In genomic region chr16:71564377-71564967, GRCh38 we compare ENCODE assay signal across 8 cellular contexts. TPM values are rescaled to one million over a fixed set of nuclear protein-coding genes. Genes with fewer than 3 reads are reported as not detected.
DNase-seq lines count a peak whose midpoint lies in the region; ATAC-seq, FAIRE-seq and TF ChIP-seq lines count a peak whose summit lies in the region.

No MANE protein-coding gene starts in this region.

- H3K27me3 ChIP-seq in heart left ventricle (peaks cover 0 to 3% (median 0%) of the 10 kb centered on the region in 9 donors), testis (no peaks in the 10 kb centered on the region)

- H3K9me3 ChIP-seq in heart left ventricle: peaks cover 0 to 22% (median 2%) of the 10 kb centered on the region in 12 donors
- no peaks in the 10 kb centered on the region for H3K9me3 ChIP-seq in kidney (ENCODE audit: control insufficient read depth in 1 of 2, low read length in 2 of 2)
- no peaks in the 10 kb centered on the region for H3K9me3 ChIP-seq in testis

- no peak for DNase-seq in heart left ventricle
- DNase-seq in Right ventricle myocardium inferior (ENCODE audit: missing footprints): no peak
- DNase-seq in activated naive CD4-positive, alpha-beta T cell treated with anti-CD3 and anti-CD28 coated beads, Interleukin-2, amount 50 U/mL, for 72 hours (ENCODE audit: low spot score in 2 of 2): no peak
- DNase-seq in kidney: no peak
- DNase-seq in testis: peak; percentile 16
- no peak for DNase-seq in GDM1 (lab: John Stamatoyannopoulos, UW)

- H3K36me3 ChIP-seq in heart left ventricle (no peaks in the 10 kb centered on the region), kidney (ENCODE audit: control insufficient read depth in 1 of 2, insufficient read depth in 2 of 2, low read length in 2 of 2) (no peaks in the 10 kb centered on the region), testis (ENCODE audit: low read depth, missing control alignments) (no peaks in the 10 kb centered on the region)

- TF ChIP-seq CTCF in heart left ventricle (IDR thresholded peaks at IDR 0.05): no peak
- no peak for TF ChIP-seq CTCF in kidney (IDR thresholded peaks at IDR 0.05; ENCODE audit: borderline replicate concordance, extremely low read depth, insufficient read depth)
- TF ChIP-seq CTCF in testis (IDR thresholded peaks at IDR 0.05): no peak

- H3K36me3 Mint-ChIP-seq in activated naive CD4-positive, alpha-beta T cell treated with anti-CD3 and anti-CD28 coated beads, Interleukin-2, amount 50 U/mL, for 72 hours: peaks cover 0 to 5% of the 10 kb centered on the region in 2 donors

- ATAC-seq in heart left ventricle (peak in 1 of 4 donors; percentile 10), Right ventricle myocardium inferior (no peak), HG03342 (IDR thresholded peaks at IDR 0.05; ENCODE audit: unreplicated experiment) (peak; percentile 90), HG03521 (IDR thresholded peaks at IDR 0.05; ENCODE audit: unreplicated experiment) (no peak)
- ATAC-seq in activated naive CD4-positive, alpha-beta T cell treated with anti-CD3 and anti-CD28 coated beads, Interleukin-2, amount 50 U/mL, for 72 hours: no peak

- H3K4me3 ChIP-seq in heart left ventricle: peak overlapping the region; percentile 24 to 93 (median 60)
- H3K4me3 ChIP-seq in kidney (ENCODE audit: low read length in 2 of 2): peak overlapping the region; percentile 70 to 87
- peak overlapping the region; percentile 65 to 67 for H3K4me3 ChIP-seq in testis

- H3K9ac ChIP-seq in kidney (ENCODE audit: low read length in 2 of 2): peak overlapping the region in 1 of 2 donors; percentile 80

- no peak for FAIRE-seq in kidney (lab: Jason Lieb, UNC)

- intact Hi-C loops in heart left ventricle (cut with DNase I): no loop called here
- intact Hi-C loops in Right ventricle myocardium inferior (cut with DNase I): no loop called here
- intact Hi-C loops in kidney (cut with DNase I): no loop called here
- intact Hi-C loops in testis (cut with DNase I; ENCODE audit: low total_unique reads): no loop called here

- peaks cover 0 to 14% (median 2%) of the 10 kb centered on the region in 12 donors for H3K4me1 ChIP-seq in heart left ventricle
- H3K4me1 ChIP-seq in kidney (ENCODE audit: control insufficient read depth in 1 of 2, insufficient read depth in 1 of 2, low read depth in 1 of 2, low read length in 2 of 2): peaks cover 0 to 7% of the 10 kb centered on the region in 2 donors
- H3K4me1 ChIP-seq in testis: no peaks in the 10 kb centered on the region

- WGBS in heart left ventricle, 4 donors: 11 to 14% (median 13%) methylated on average over 19 of the region's 19 CpGs
- 5 to 8% methylated on average over 19 of the region's 19 CpGs for WGBS in testis, 2 donors

- H3K27ac ChIP-seq in heart left ventricle: peak overlapping the region in 7 of 12 donors; percentile 3 to 67 (median 43)
- H3K27ac ChIP-seq in kidney (ENCODE audit: low read depth in 2 of 2, low read length in 2 of 2): peak overlapping the region; percentile 75 to 77
- peak overlapping the region; percentile 12 to 59 for H3K27ac ChIP-seq in testis

- peaks cover 4 to 9% of the 10 kb centered on the region in 2 donors for H3K9me3 Mint-ChIP-seq in activated naive CD4-positive, alpha-beta T cell treated with anti-CD3 and anti-CD28 coated beads, Interleukin-2, amount 50 U/mL, for 72 hours

- H3K27ac Mint-ChIP-seq in activated naive CD4-positive, alpha-beta T cell treated with anti-CD3 and anti-CD28 coated beads, Interleukin-2, amount 50 U/mL, for 72 hours: peak overlapping the region; percentile 94 to 95

- TF ChIP-seq POLR2A in heart left ventricle (IDR thresholded peaks at IDR 0.05): no peak
- TF ChIP-seq POLR2A in testis (IDR thresholded peaks at IDR 0.05): no peak

RNA-seq across cellular contexts. Expression of gene TAT, which starts 12.4 kb away (rescaled TPM):
- under 1 TPM in 2 of 9 donors, not detected in 7; 0.05 to 0.50 TPM for total RNA-seq in heart left ventricle
- not detected for polyA plus RNA-seq in heart left ventricle
- not detected for total RNA-seq in Right ventricle myocardium inferior
- total RNA-seq in activated naive CD4-positive, alpha-beta T cell treated with anti-CD3 and anti-CD28 coated beads, Interleukin-2, amount 50 U/mL, for 72 hours: not detected
- total RNA-seq in kidney: not detected
- not detected for polyA plus RNA-seq in kidney (ENCODE audit: insufficient read depth, low read depth, low replicate concordance)
- total RNA-seq in testis: 1 to 10 TPM; 1.5 to 2.9 TPM
- 1.6 TPM for polyA plus RNA-seq in testis (ENCODE audit: insufficient read depth, low read depth, low replicate concordance)

RNA-seq across cellular contexts. Expression of gene CHST4, which starts 38.2 kb away (rescaled TPM):
- total RNA-seq in heart left ventricle (under 1 TPM in 1 of 9 donors, not detected in 8; 0.57 TPM), Right ventricle myocardium inferior (not detected), kidney (not detected), testis (under 1 TPM in 1 of 2 donors, not detected in 1; 0.56 TPM)
- polyA plus RNA-seq in heart left ventricle (not detected), kidney (ENCODE audit: insufficient read depth, low read depth, low replicate concordance) (not detected), testis (ENCODE audit: insufficient read depth, low read depth, low replicate concordance) (0.32 TPM)
- total RNA-seq in activated naive CD4-positive, alpha-beta T cell treated with anti-CD3 and anti-CD28 coated beads, Interleukin-2, amount 50 U/mL, for 72 hours: not detected
